8 cellular contexts compared by ENCODE assay signal in genomic region chr11:43825217-43825816, GRCh38. TPM values are rescaled to one million over a fixed set of nuclear protein-coding genes. Genes with fewer than 3 reads are reported as not detected.
DNase-seq lines count a peak whose midpoint lies in the region; ATAC-seq and TF ChIP-seq lines count a peak whose summit lies in the region.

No MANE protein-coding gene starts in this region.

- ATAC-seq in HG03108 (IDR thresholded peaks at IDR 0.05; ENCODE audit: unreplicated experiment), result no peak
- ATAC-seq in GM18867 (IDR thresholded peaks at IDR 0.05; ENCODE audit: unreplicated experiment), result no peak

- no peak overlapping the region for H3K4me2 ChIP-seq in neural cell (ENCODE audit: low read length)

- TF ChIP-seq CTCF in neural cell (IDR thresholded peaks at IDR 0.05; ENCODE audit: poor library complexity, severe bottlenecking), result peak; percentile 63

- no peaks in the 10 kb centered on the region for H3K9me3 ChIP-seq in neural cell (ENCODE audit: low read length)

- no peak overlapping the region for H3K9ac ChIP-seq in neural cell (ENCODE audit: low read length)

- no peak overlapping the region for H2AFZ ChIP-seq in neural cell (ENCODE audit: low read depth, low read length)

- H3K36me3 ChIP-seq in neural cell (ENCODE audit: insufficient read depth, low read length), result peaks cover 7% of the 10 kb centered on the region

- H3K79me2 ChIP-seq in neural cell (replicated peaks; ENCODE audit: insufficient read depth, low read length), result no peaks in the 10 kb centered on the region

- peak; percentile 60 for TF ChIP-seq RAD21 in neural cell (conservative IDR thresholded peaks at IDR 0.05)

- H4K20me1 ChIP-seq in neural cell (ENCODE audit: insufficient read depth), result no peaks in the 10 kb centered on the region

- H3K9me2 ChIP-seq in neural cell (ENCODE audit: insufficient read depth, low read length), result no peaks in the 10 kb centered on the region

- H3K27me3 ChIP-seq in neural cell (ENCODE audit: insufficient read depth, low read depth, low read length), result no peaks in the 10 kb centered on the region

- peak; percentile 7 for DNase-seq in activated CD4-positive, alpha-beta T cell treated with anti-CD3 and anti-CD28 coated beads for 48 hours
- no peak for DNase-seq in activated CD4-positive, alpha-beta T cell treated with anti-CD3 and anti-CD28 coated beads for 1 hour
- DNase-seq in NCI-H1105 (lab: John Stamatoyannopoulos, UW) (peak; percentile 2), cerebellar cortex (ENCODE audit: low spot score) (peak; percentile 67), islet precursor cell (no peak)

- no peak overlapping the region for H3K27ac ChIP-seq in neural cell (ENCODE audit: low read length)

- TF ChIP-seq EP300 in neural cell (conservative IDR thresholded peaks at IDR 0.05; ENCODE audit: poor library complexity, severe bottlenecking), result no peak

- H3K4me3 ChIP-seq in neural cell (ENCODE audit: low read length), result no peak overlapping the region

- no peaks in the 10 kb centered on the region for H3F3A ChIP-seq in neural cell (ENCODE audit: insufficient read depth, low read length, poor library complexity, severe bottlenecking)

TF ChIP-seq in neural cell, 6 proteins besides CTCF, POLR2A, EP300 and RAD21:
- TF ChIP-seq SMC3 (conservative IDR thresholded peaks at IDR 0.05; ENCODE audit: poor library complexity), result peak; percentile 60
- TF ChIP-seq TAF1 (IDR thresholded peaks at IDR 0.05; ENCODE audit: low read depth), result no peak
- no peak for TF ChIP-seq MXI1 (conservative IDR thresholded peaks at IDR 0.05; ENCODE audit: poor library complexity, severe bottlenecking)

RNA-seq across cellular contexts. Expression of gene ALKBH3, which starts 55.3 kb away (rescaled TPM):
- polyA plus RNA-seq in neural cell, result 27.0 and 34.7 TPM in 2 replicates
- polyA minus RNA-seq in neural cell, result 27.3 and 29.3 TPM in 2 replicates

Comparison
In these comparisons a context has a peak if more than half of its experiments do, and no peak if none do; other contexts are left out.
1. DNase-seq: peak in activated CD4-positive, alpha-beta T cell treated with anti-CD3 and anti-CD28 coated beads for 48 hours (single experiment), NCI-H1105 (single experiment) and cerebellar cortex (single experiment); none in activated CD4-positive, alpha-beta T cell treated with anti-CD3 and anti-CD28 coated beads for 1 hour (single experiment) and islet precursor cell (single experiment).